ENCODE assay signal across 10 cellular contexts in genomic region chr10:42952358-42952757, GRCh38.
DNase-seq lines count a peak whose midpoint lies in the region; ATAC-seq, FAIRE-seq and TF ChIP-seq lines count a peak whose summit lies in the region.
"Had no signal": no experiment of that assay in that cellular context is flagged by ENCODE, and none has a peak within 500 bp of the region (broad histone marks: within the 10 kb centered on the region; RNA-seq: fewer than 3 reads in every experiment).

No MANE protein-coding gene starts in this region.

- CTCF ChIA-PET in HepG2 (lab: Yijun Ruan, JAX; ENCODE audit: low intra/inter-chr PET ratio, low total read pairs), result no interaction called here

- POLR2A ChIA-PET in HepG2 (lab: Yijun Ruan, JAX), result no interaction called here

- H3K27me3 ChIP-seq in colonic mucosa (peaks cover 10% of the 10 kb centered on the region), HepG2 (ENCODE audit: control insufficient read depth in 1 of 2, insufficient read depth in 2 of 2, low read length in 2 of 2) (peaks cover 2 to 26% of the 10 kb centered on the region in 2 experiments; a peak in 4 of 5 replicates)

- no peak overlapping the region for H3K4me3 ChIP-seq in colonic mucosa
- H3K4me3 ChIP-seq in HepG2 (replicated peaks in 1 of 3; ENCODE audit: insufficient read depth in 1 of 3, low read depth in 2 of 3, low read length in 3 of 3), result 0 out of 6 replicates have a peak overlapping the region, but pooled peaks of 1 of the 3 experiments have one; percentile 10

- TF ChIP-seq CTCF in natural killer cell (IDR thresholded peaks at IDR 0.05) (no peak), colonic mucosa (IDR thresholded peaks at IDR 0.05) (no peak), HepG2 (CRISPR knock-in tag; IDR thresholded peaks at IDR 0.05) (no peak)

- no peak overlapping the region for H2AFZ ChIP-seq in HepG2 (ENCODE audit: low read length)

- no peaks in the 10 kb centered on the region for H3K79me2 ChIP-seq in HepG2 (ENCODE audit: insufficient read depth, low read length)

- TF ChIP-seq EP300 in HepG2 (IDR thresholded peaks at IDR 0.05; ENCODE audit: low read depth in 2 of 2, low read length in 2 of 2) (no peak), HepG2 (CRISPR knock-in tag; IDR thresholded peaks at IDR 0.05; ENCODE audit: borderline replicate concordance) (no peak)

- H3K9me3 ChIP-seq in colonic mucosa (no peaks in the 10 kb centered on the region), HepG2 (ENCODE audit: low read length) (no peaks in the 10 kb centered on the region)

- TF ChIP-seq POLR2A in HepG2 (IDR thresholded peaks at IDR 0.05; ENCODE audit: insufficient read depth in 1 of 2, low read depth in 2 of 2, low read length in 2 of 2) (no peak), GM12891 (IDR thresholded peaks at IDR 0.05; ENCODE audit: low read depth, low read length) (no peak)

- in situ Hi-C loops in HepG2 (cut with HindIII; ENCODE audit: extremely low pct_ligation_motif_present, low pct_unique_long_range_greater_than_20kb), result no loop called here

- H3K36me3 Mint-ChIP-seq in natural killer cell treated with Interleukin-12 subunit alpha and Interleukin-12 subunit beta and Interleukin-15 and Interleukin-18, amount 100 ng/mL, for 72 hours, result no peaks in the 10 kb centered on the region
- no peaks in the 10 kb centered on the region for H3K36me3 Mint-ChIP-seq in natural killer cell

- ATAC-seq in natural killer cell treated with Interleukin-12 subunit alpha and Interleukin-12 subunit beta and Interleukin-15 and Interleukin-18, amount 100 ng/mL, for 72 hours, result peak in 1 of 2 donors; percentile 17
- ATAC-seq in natural killer cell (no peak), HepG2 (peak; percentile 91), HG03097 (IDR thresholded peaks at IDR 0.05; ENCODE audit: low FRiP score, unreplicated experiment) (no peak)
- ATAC-seq: T-helper 17 cell had no signal

- no peak overlapping the region for H3K4me3 Mint-ChIP-seq in natural killer cell treated with Interleukin-12 subunit alpha and Interleukin-12 subunit beta and Interleukin-15 and Interleukin-18, amount 100 ng/mL, for 72 hours
- H3K4me3 Mint-ChIP-seq in natural killer cell, result no peak overlapping the region
- H3K4me3 Mint-ChIP-seq: T-helper 17 cell had no signal

- peak overlapping the region; percentile 39; the same call in 1 of the 2 replicates for H3K4me2 ChIP-seq in HepG2 (ENCODE audit: low read depth, low read length)

- H3K9ac ChIP-seq in colonic mucosa (ENCODE audit: low read depth in 2 of 2, low read length in 2 of 2), result no peak overlapping the region
- H3K9ac ChIP-seq in HepG2 (ENCODE audit: insufficient read depth, low read depth, low read length), result no peak overlapping the region

- WGBS in HepG2 (ENCODE audit: low lambda C conversion rate), result 8% methylated on average over 12 of the region's 14 CpGs

- no peaks in the 10 kb centered on the region for H3K4me1 ChIP-seq in colonic mucosa
- H3K4me1 ChIP-seq in HepG2 (ENCODE audit: insufficient read depth, low read length), result peaks cover 7% of the 10 kb centered on the region

- peaks cover 13 to 18% of the 10 kb centered on the region in 2 donors for H3K27me3 Mint-ChIP-seq in natural killer cell treated with Interleukin-12 subunit alpha and Interleukin-12 subunit beta and Interleukin-15 and Interleukin-18, amount 100 ng/mL, for 72 hours
- peaks cover 10 to 17% of the 10 kb centered on the region in 2 donors for H3K27me3 Mint-ChIP-seq in natural killer cell (ENCODE audit: low read depth in 2 of 2)

- H3K9me3 Mint-ChIP-seq in natural killer cell treated with Interleukin-12 subunit alpha and Interleukin-12 subunit beta and Interleukin-15 and Interleukin-18, amount 100 ng/mL, for 72 hours, result no peaks in the 10 kb centered on the region
- H3K9me3 Mint-ChIP-seq in natural killer cell, result no peaks in the 10 kb centered on the region

- TF ChIP-seq RAD21 in HepG2 (CRISPR knock-in tag; IDR thresholded peaks at IDR 0.05), result no peak

- DNase-seq in natural killer cell treated with Interleukin-12 subunit alpha and Interleukin-12 subunit beta and Interleukin-15 and Interleukin-18, amount 100 ng/mL, for 72 hours (ENCODE audit: low spot score), result peak; percentile 22
- DNase-seq in natural killer cell, result no peak
- DNase-seq in colonic mucosa, result peak; percentile 40
- DNase-seq in HepG2 (ENCODE audit: low spot score), result peak; percentile 13
- DNase-seq in GM12891 (ENCODE audit: insufficient read length, low spot score), result no peak
- no peak for DNase-seq in stimulated activated naive CD4-positive, alpha-beta T cell (lab: John Stamatoyannopoulos, UW)
- DNase-seq in NCI-H446 (lab: John Stamatoyannopoulos, UW), result no peak
- DNase-seq: C1 segment of cervical spinal cord, T-helper 17 cell had no signal

- H3K27ac ChIP-seq in colonic mucosa (no peak overlapping the region), HepG2 (ENCODE audit: extremely low read length, insufficient read depth, low read length) (no peak overlapping the region)

- BruUV-seq in HepG2 (replicated peaks; lab: Mats Ljungman, UMichigan), result no TSS peak

- no peak overlapping the region for H3K27ac Mint-ChIP-seq in natural killer cell treated with Interleukin-12 subunit alpha and Interleukin-12 subunit beta and Interleukin-15 and Interleukin-18, amount 100 ng/mL, for 72 hours
- H3K27ac Mint-ChIP-seq in natural killer cell, result no peak overlapping the region
- H3K27ac Mint-ChIP-seq: T-helper 17 cell had no signal

- FAIRE-seq in HepG2 (lab: Jason Lieb, UNC) (no peak), GM12891 (lab: Jason Lieb, UNC) (no peak)

- intact Hi-C loops in natural killer cell (cut with micrococcal nuclease) (no loop called here), colonic mucosa (cut with DNase I) (no loop called here), HepG2 (cut with micrococcal nuclease; ENCODE audit: unreplicated experiment) (no loop called here)

- no peaks in the 10 kb centered on the region for H3K36me3 ChIP-seq in colonic mucosa
- no peaks in the 10 kb centered on the region for H3K36me3 ChIP-seq in HepG2 (replicated peaks in 1 of 2; ENCODE audit: control insufficient read depth in 1 of 2, insufficient read depth in 2 of 2, low read length in 2 of 2)

- H4K20me1 ChIP-seq in HepG2 (ENCODE audit: insufficient read depth, low read length), result no peaks in the 10 kb centered on the region

- H3K4me1 Mint-ChIP-seq in natural killer cell treated with Interleukin-12 subunit alpha and Interleukin-12 subunit beta and Interleukin-15 and Interleukin-18, amount 100 ng/mL, for 72 hours (ENCODE audit: low read depth in 2 of 2), result no peaks in the 10 kb centered on the region
- H3K4me1 Mint-ChIP-seq in natural killer cell, result no peaks in the 10 kb centered on the region
- H3K4me1 Mint-ChIP-seq: T-helper 17 cell had no signal

TF ChIP-seq in HepG2, 621 proteins besides CTCF, POLR2A, EP300 and RAD21 (continues in another document):
- no peak for TF ChIP-seq ZNF768 (CRISPR knock-in tag; IDR thresholded peaks at IDR 0.05)
- no peak for TF ChIP-seq ZNF337 (CRISPR knock-in tag; IDR thresholded peaks at IDR 0.05; ENCODE audit: borderline replicate concordance, low read depth)

TF ChIP-seq in GM12891, 5 proteins besides CTCF, POLR2A, EP300 and RAD21:
- TF ChIP-seq PAX5 (IDR thresholded peaks at IDR 0.05; ENCODE audit: insufficient read depth, low read length, severe bottlenecking) (no peak), SPI1 (IDR thresholded peaks at IDR 0.05; ENCODE audit: low read depth, low read length) (no peak), TAF1 (IDR thresholded peaks at IDR 0.05; ENCODE audit: low read depth, low read length) (no peak), POU2F2 (IDR thresholded peaks at IDR 0.05; ENCODE audit: low read depth, low read length) (no peak), POLR2AphosphoS5 (IDR thresholded peaks at IDR 0.05; ENCODE audit: low read depth, low read length) (no peak)

Comparison
In these comparisons a context has a peak if more than half of its experiments do, and no peak if none do; other contexts are left out.
1. DNase-seq: peak in natural killer cell treated with Interleukin-12 subunit alpha and Interleukin-12 subunit beta and Interleukin-15 and Interleukin-18, amount 100 ng/mL, for 72 hours (single experiment), colonic mucosa (single experiment) and HepG2 (single experiment); none in natural killer cell (single experiment), GM12891 (single experiment), stimulated activated naive CD4-positive, alpha-beta T cell (0 of 6) and NCI-H446 (0 of 2).